Comparison of ENCODE assay signal across 33 cellular contexts in the genomic region with DNA sequence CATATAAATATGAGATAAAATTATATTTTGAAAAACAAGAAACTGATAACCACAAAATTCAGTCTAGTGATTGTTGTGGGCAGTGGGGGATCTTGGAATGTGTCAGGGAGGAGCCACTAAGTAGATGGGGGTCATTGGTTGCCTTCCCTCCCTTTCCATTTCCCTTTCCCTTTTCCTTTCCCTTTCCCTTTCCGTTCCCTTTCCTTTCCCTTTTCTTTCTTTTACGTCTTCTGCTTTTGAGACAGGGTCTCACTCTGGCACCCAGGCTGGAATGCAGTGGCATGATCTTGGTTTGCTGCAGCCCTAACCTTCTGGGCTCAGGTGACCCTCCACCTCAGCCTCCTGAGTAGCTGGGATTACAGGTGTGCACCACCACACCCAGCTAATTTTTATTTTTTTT. TPM values are rescaled to one million over a fixed set of nuclear protein-coding genes. Genes with fewer than 3 reads are reported as not detected.
DNase-seq lines count a peak whose midpoint lies in the region; ATAC-seq, FAIRE-seq and TF ChIP-seq lines count a peak whose summit lies in the region.
"Had no signal": no experiment of that assay in that cellular context is flagged by ENCODE, and none has a peak within 500 bp of the region (broad histone marks: within the 10 kb centered on the region; RNA-seq: fewer than 3 reads in every experiment).

No MANE protein-coding gene starts in this region.

- H3K27ac ChIP-seq in HEK293 (ENCODE audit: extremely low read depth, low read depth, low read length) (no peak overlapping the region), kidney (ENCODE audit: low read depth in 2 of 2, low read length in 2 of 2) (no peak overlapping the region)
- H3K27ac ChIP-seq: 22Rv1; A549; BLaER1; BLaER1 treated with 17β-estradiol and CSF1 and Interleukin-3, amounts not matched to agents 10 nM and 100 nM; C4-2B had no signal

- H3K27me3 Mint-ChIP-seq in central memory CD8-positive, alpha-beta T cell, result no peaks in the 10 kb centered on the region
- H3K27me3 Mint-ChIP-seq: B cell; CD4-positive, alpha-beta memory T cell; CD4-positive, alpha-beta T cell; CD4-positive, CD25-positive, alpha-beta regulatory T cell; CD8-positive, alpha-beta memory T cell had no signal

- POLR2A ChIA-PET in HEK293 (lab: Yijun Ruan, JAX), result no interaction called here

- H3K36me3 Mint-ChIP-seq in central memory CD8-positive, alpha-beta T cell (ENCODE audit: insufficient read depth), result peaks cover 7% of the 10 kb centered on the region

- H3K9me3 Mint-ChIP-seq in central memory CD8-positive, alpha-beta T cell, result no peaks in the 10 kb centered on the region
- H3K9me3 Mint-ChIP-seq: CD4-positive, alpha-beta memory T cell; CD4-positive, alpha-beta T cell; CD4-positive, CD25-positive, alpha-beta regulatory T cell; CD8-positive, alpha-beta memory T cell; CD8-positive, alpha-beta T cell had no signal

- FAIRE-seq in kidney (lab: Jason Lieb, UNC), result no peak
- FAIRE-seq: A549, D721Med had no signal

- H3K36me3 ChIP-seq in HEK293 (ENCODE audit: control insufficient read depth in 2 of 2, insufficient read depth in 1 of 2, low read length in 2 of 2) (peaks cover 0 to 50% of the 10 kb centered on the region in 2 experiments; a peak in 1 of 3 replicates), kidney (ENCODE audit: control insufficient read depth in 1 of 2, insufficient read depth in 2 of 2, low read length in 2 of 2) (peaks cover 16 to 35% of the 10 kb centered on the region in 2 donors)
- H3K36me3 ChIP-seq: BE2C had no signal

- H3K9me3 ChIP-seq in HEK293 (ENCODE audit: control insufficient read depth, insufficient read depth, low read depth, low read length) (no peaks in the 10 kb centered on the region), kidney (ENCODE audit: control insufficient read depth in 1 of 2, low read length in 2 of 2) (no peaks in the 10 kb centered on the region)
- H3K9me3 ChIP-seq: A549, BE2C, Caco-2 had no signal

- H3K4me3 ChIP-seq in HEK293 (ENCODE audit: low read depth, low read length) (no peak overlapping the region), kidney (ENCODE audit: low read length in 2 of 2) (no peak overlapping the region)
- H3K4me3 ChIP-seq: A549; BLaER1; BLaER1 treated with 17β-estradiol and CSF1 and Interleukin-3, amounts not matched to agents 10 nM and 100 nM had no signal

- intact Hi-C loops in kidney (cut with DNase I), result no loop called here

- TF ChIP-seq CTCF in HEK293 (tag by site-specific recombination; IDR thresholded peaks at IDR 0.05) (no peak), kidney (IDR thresholded peaks at IDR 0.05; ENCODE audit: borderline replicate concordance, extremely low read depth, insufficient read depth) (no peak)

- H3K4me1 ChIP-seq in HEK293 (ENCODE audit: control insufficient read depth, insufficient read depth, low read length) (no peaks in the 10 kb centered on the region), kidney (ENCODE audit: control insufficient read depth in 1 of 2, insufficient read depth in 1 of 2, low read depth in 1 of 2, low read length in 2 of 2) (no peaks in the 10 kb centered on the region)
- H3K4me1 ChIP-seq: A549, BE2C, Caco-2 had no signal

- no peak overlapping the region for H3K4me3 Mint-ChIP-seq in central memory CD8-positive, alpha-beta T cell
- H3K4me3 Mint-ChIP-seq: B cell; CD14-positive monocyte; CD4-positive, alpha-beta memory T cell; CD4-positive, alpha-beta T cell; CD4-positive, CD25-positive, alpha-beta regulatory T cell; CD8-positive, alpha-beta memory T cell; CD8-positive, alpha-beta T cell had no signal

- no peak for ATAC-seq in central memory CD8-positive, alpha-beta T cell (replicated peaks; ENCODE audit: extremely low read depth, poor library complexity, severe bottlenecking)
- ATAC-seq in GM19467 (IDR thresholded peaks at IDR 0.05; ENCODE audit: unreplicated experiment), result no peak
- ATAC-seq: A549; CD8-positive, alpha-beta T cell had no signal

- DNase-seq in ELR (ENCODE audit: low read depth) (peak; percentile 3), DMS153 (lab: John Stamatoyannopoulos, UW) (no peak), kidney (no peak)
- DNase-seq in central memory CD8-positive, alpha-beta T cell (ENCODE audit: low spot score in 2 of 2), result no peak
- DNase-seq: 8988T; ACHN; AML-193; BE2C; C1 segment of cervical spinal cord; Caco-2; Calu3; CD4-positive, alpha-beta memory T cell; CD4-positive, alpha-beta T cell; CD4-positive, CD25-positive, alpha-beta regulatory T cell; CD8-positive, alpha-beta memory T cell; CD8-positive, alpha-beta T cell; COR-L47; DMS 273 treated with DMSO at 0.1 percent for 48 hours; DMS53; DMS79; DMS79 treated with DMSO at 0.1 percent for 48 hours; DND-41; EL had no signal

- peaks cover 6% of the 10 kb centered on the region for H3K4me1 Mint-ChIP-seq in central memory CD8-positive, alpha-beta T cell
- H3K4me1 Mint-ChIP-seq: B cell; CD4-positive, alpha-beta memory T cell had no signal

- H3K9ac ChIP-seq in kidney (ENCODE audit: low read length in 2 of 2), result no peak overlapping the region
- H3K9ac ChIP-seq: BLaER1; BLaER1 treated with 17β-estradiol and CSF1 and Interleukin-3, amounts not matched to agents 10 nM and 100 nM had no signal

- peak overlapping the region; percentile 11 for H3K27ac Mint-ChIP-seq in central memory CD8-positive, alpha-beta T cell (ENCODE audit: low read depth)
- H3K27ac Mint-ChIP-seq: B cell; CD14-positive monocyte; CD4-positive, alpha-beta memory T cell; CD4-positive, alpha-beta T cell; CD4-positive, CD25-positive, alpha-beta regulatory T cell; CD8-positive, alpha-beta T cell had no signal

- CTCF ChIA-PET in HEK293 (lab: Yijun Ruan, JAX), result interaction anchor here (0.6 to 0.7 kb wide), 2 partner anchors 148 to 373 kb away, joined by 3 to 4 read pairs; no protein-coding TSS in a partner anchor

TF ChIP-seq in HEK293, 187 proteins besides CTCF, POLR2A, EP300 and RAD21:
- peak; percentile 99 for TF ChIP-seq PRDM1 (tag by site-specific recombination; IDR thresholded peaks at IDR 0.05)
- TF ChIP-seq, protein P1, sequence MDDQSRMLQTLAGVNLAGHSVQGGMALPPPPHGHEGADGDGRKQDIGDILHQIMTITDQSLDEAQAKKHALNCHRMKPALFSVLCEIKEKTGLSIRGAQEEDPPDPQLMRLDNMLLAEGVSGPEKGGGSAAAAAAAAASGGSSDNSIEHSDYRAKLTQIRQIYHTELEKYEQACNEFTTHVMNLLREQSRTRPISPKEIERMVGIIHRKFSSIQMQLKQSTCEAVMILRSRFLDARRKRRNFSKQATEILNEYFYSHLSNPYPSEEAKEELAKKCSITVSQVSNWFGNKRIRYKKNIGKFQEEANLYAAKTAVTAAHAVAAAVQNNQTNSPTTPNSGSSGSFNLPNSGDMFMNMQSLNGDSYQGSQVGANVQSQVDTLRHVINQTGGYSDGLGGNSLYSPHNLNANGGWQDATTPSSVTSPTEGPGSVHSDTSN (CRISPR knock-in tag; IDR thresholded peaks at IDR 0.05), result no peak
- TF ChIP-seq ZNF544 (tag by site-specific recombination; IDR thresholded peaks at IDR 0.05), result no peak

RNA-seq across cellular contexts. Expression of a gene that starts 51.0 kb away (rescaled TPM):
- 32.0 TPM for total RNA-seq in kidney
- 12.0 TPM for polyA plus RNA-seq in kidney (ENCODE audit: insufficient read depth, low read depth, low replicate concordance)
